ENCODE assay signal across 25 cellular contexts in genomic region chr21:28908351-28908750, GRCh38.
"Had no signal": no experiment of that assay in that cellular context is flagged by ENCODE, and none has a peak within 500 bp of the region (broad histone marks: within the 10 kb centered on the region; RNA-seq: fewer than 3 reads in every experiment).

No MANE protein-coding gene starts in this region.

- DNase-seq: activated B cell treated with CpG ODN at 0.5 μM for 24 hours; activated CD4-positive, alpha-beta T cell treated with anti-CD3 and anti-CD28 coated beads for 48 hours; activated CD4-positive, alpha-beta T cell treated with anti-CD3 and anti-CD28 coated beads, Interleukin-2, amount 50 U/mL, for 1 hour; activated CD4-positive, alpha-beta T cell treated with anti-CD3 and anti-CD28 coated beads, Interleukin-2, amount 50 U/mL, for 48 hours; activated CD8-positive, alpha-beta memory T cell treated with anti-CD3 and anti-CD28 coated beads for 24 hours; activated CD8-positive, alpha-beta T cell treated with anti-CD3 and anti-CD28 coated beads for 36 hours; activated effector memory CD4-positive, alpha-beta T cell treated with Interleukin-2 at 50 U/mL for 16 hours; activated gamma-delta T cell treated with Interleukin-2 at 50 U/mL for 16 hours; activated naive CD4-positive, alpha-beta T cell treated with anti-CD3 and anti-CD28 coated beads, Interleukin-2, amount 50 U/mL, for 16 hours; activated naive CD4-positive, alpha-beta T cell treated with Interleukin-2 at 50 U/mL for 16 hours; activated T-cell treated with anti-CD3 and anti-CD28 coated beads, Interleukin-2, amount 50 U/mL, for 4 hours; amniotic stem cell; anterior cingulate cortex; brain microvascular endothelial cell; effector memory CD4-positive, alpha-beta T cell; erythroblast; foreskin keratinocyte; gastrocnemius medialis; glutamatergic neuron; heart left ventricle; T-helper 1 cell; T-helper 17 cell; T1000; WERI-Rb-1 had no signal

- H3K4me3 ChIP-seq: esophagus muscularis mucosa, gastrocnemius medialis, heart left ventricle had no signal

- H3K27ac ChIP-seq: brain microvascular endothelial cell, esophagus muscularis mucosa, foreskin keratinocyte, gastrocnemius medialis, heart left ventricle, WERI-Rb-1 had no signal
